Comparison of ENCODE assay signal across 16 cellular contexts in genomic region chr6:125927761-125928160, GRCh38. TPM values are rescaled to one million over a fixed set of nuclear protein-coding genes. Genes with fewer than 3 reads are reported as not detected.
DNase-seq lines count a peak whose midpoint lies in the region; ATAC-seq and TF ChIP-seq lines count a peak whose summit lies in the region.
"Had no signal": no experiment of that assay in that cellular context is flagged by ENCODE, and none has a peak within 500 bp of the region (broad histone marks: within the 10 kb centered on the region; RNA-seq: fewer than 3 reads in every experiment).

No MANE protein-coding gene starts in this region.

- peaks cover 81% of the 10 kb centered on the region for H3K36me3 Mint-ChIP-seq in activated T-cell treated with anti-CD3 and anti-CD28 coated beads, Interleukin-2, amount 50 U/mL, for 24 hours (ENCODE audit: low read depth)
- peaks cover 55% of the 10 kb centered on the region for H3K36me3 Mint-ChIP-seq in activated T-cell treated with anti-CD3 and anti-CD28 coated beads, Interleukin-2, amount 50 U/mL, for 4 hours (ENCODE audit: insufficient read depth)
- H3K36me3 Mint-ChIP-seq in stimulated activated naive B cell treated with anti-CD40 and anti-IgM and Interleukin-4, amounts not matched to agents 10 μg/mL and 1 μg/mL and 100 μg/mL, for 72 hours = peaks cover 26 to 45% of the 10 kb centered on the region in 2 donors

- ATAC-seq in activated T-cell treated with anti-CD3 and anti-CD28 coated beads, Interleukin-2, amount 50 U/mL, for 4 hours = no peak
- ATAC-seq in left lung = peak; percentile 8
- ATAC-seq in stimulated activated naive B cell treated with anti-CD40 and anti-IgM and Interleukin-4, amounts not matched to agents 10 μg/mL and 1 μg/mL and 100 μg/mL, for 72 hours (replicated peaks) = peak; percentile 23 to 27
- ATAC-seq in GM19463 (IDR thresholded peaks at IDR 0.05; ENCODE audit: unreplicated experiment) = no peak
- ATAC-seq: CD8-positive, alpha-beta T cell had no signal

- H3K4me1 ChIP-seq in left lung = peaks cover 5 to 29% of the 10 kb centered on the region in 2 donors

- peaks cover 0 to 80% of the 10 kb centered on the region in 2 donors for H3K36me3 ChIP-seq in left lung

- H3K27ac ChIP-seq in left lung = no peak overlapping the region

- H3K9me3 Mint-ChIP-seq in activated T-cell treated with anti-CD3 and anti-CD28 coated beads, Interleukin-2, amount 50 U/mL, for 24 hours = peaks cover 2% of the 10 kb centered on the region
- H3K9me3 Mint-ChIP-seq in activated T-cell treated with anti-CD3 and anti-CD28 coated beads, Interleukin-2, amount 50 U/mL, for 4 hours = no peaks in the 10 kb centered on the region
- H3K9me3 Mint-ChIP-seq in stimulated activated naive B cell treated with anti-CD40 and anti-IgM and Interleukin-4, amounts not matched to agents 10 μg/mL and 1 μg/mL and 100 μg/mL, for 72 hours = peaks cover 0 to 1% of the 10 kb centered on the region in 2 donors
- H3K9me3 Mint-ChIP-seq: CD8-positive, alpha-beta T cell; HFFc6 had no signal

- no peak overlapping the region for H3K4me3 ChIP-seq in NB4 (ENCODE audit: low read depth, low read length)
- no peak overlapping the region for H3K4me3 ChIP-seq in left lung

- no peak for DNase-seq in activated T-cell treated with anti-CD3 and anti-CD28 coated beads, Interleukin-2, amount 50 U/mL, for 24 hours
- no peak for DNase-seq in activated T-cell treated with anti-CD3 and anti-CD28 coated beads, Interleukin-2, amount 50 U/mL, for 4 hours
- DNase-seq in NB4 (ENCODE audit: low read depth) = peak; percentile 36
- DNase-seq in left lung = no peak
- DNase-seq in stimulated activated naive B cell treated with anti-CD40 and anti-IgM and Interleukin-4, amounts not matched to agents 10 μg/mL and 1 μg/mL and 100 μg/mL, for 72 hours = no peak
- no peak for DNase-seq in A172 (ENCODE audit: low spot score)
- no peak for DNase-seq in DMS114 treated with DMSO at 0.1 percent for 48 hours (lab: John Stamatoyannopoulos, UW; ENCODE audit: unreplicated experiment)
- DNase-seq: 8988T; CD8-positive, alpha-beta T cell; HFFc6; Karpas-422; NCI-H187 treated with DMSO at 0.1 percent for 48 hours; NCI-H2171 treated with DMSO at 0.1 percent for 48 hours; NCI-H510A; NCI-H82 had no signal

- TF ChIP-seq CTCF in NB4 (IDR thresholded peaks at IDR 0.05; ENCODE audit: low read depth, low read length) (no peak), left lung (IDR thresholded peaks at IDR 0.05) (no peak)

- H3K9me3 ChIP-seq in left lung = no peaks in the 10 kb centered on the region

- H3K27ac Mint-ChIP-seq in activated T-cell treated with anti-CD3 and anti-CD28 coated beads, Interleukin-2, amount 50 U/mL, for 24 hours = peak overlapping the region; percentile 17
- peak overlapping the region; percentile 52 for H3K27ac Mint-ChIP-seq in stimulated activated naive B cell treated with anti-CD40 and anti-IgM and Interleukin-4, amounts not matched to agents 10 μg/mL and 1 μg/mL and 100 μg/mL, for 72 hours
- H3K27ac Mint-ChIP-seq: CD8-positive, alpha-beta T cell; HFFc6 had no signal

- no peak overlapping the region for H3K4me3 Mint-ChIP-seq in activated T-cell treated with anti-CD3 and anti-CD28 coated beads, Interleukin-2, amount 50 U/mL, for 24 hours
- H3K4me3 Mint-ChIP-seq in activated T-cell treated with anti-CD3 and anti-CD28 coated beads, Interleukin-2, amount 50 U/mL, for 4 hours = no peak overlapping the region
- no peak overlapping the region for H3K4me3 Mint-ChIP-seq in stimulated activated naive B cell treated with anti-CD40 and anti-IgM and Interleukin-4, amounts not matched to agents 10 μg/mL and 1 μg/mL and 100 μg/mL, for 72 hours
- H3K4me3 Mint-ChIP-seq: CD8-positive, alpha-beta T cell; HFFc6 had no signal

- TF ChIP-seq POLR2A in NB4 (IDR thresholded peaks at IDR 0.05; ENCODE audit: extremely low read depth, insufficient read length) = no peak

- no peaks in the 10 kb centered on the region for H3K27me3 Mint-ChIP-seq in activated T-cell treated with anti-CD3 and anti-CD28 coated beads, Interleukin-2, amount 50 U/mL, for 24 hours
- H3K27me3 Mint-ChIP-seq in activated T-cell treated with anti-CD3 and anti-CD28 coated beads, Interleukin-2, amount 50 U/mL, for 4 hours (ENCODE audit: low read depth) = no peaks in the 10 kb centered on the region
- no peaks in the 10 kb centered on the region for H3K27me3 Mint-ChIP-seq in stimulated activated naive B cell treated with anti-CD40 and anti-IgM and Interleukin-4, amounts not matched to agents 10 μg/mL and 1 μg/mL and 100 μg/mL, for 72 hours

- intact Hi-C loops in left lung (cut with DNase I) = no loop called here

- H3K4me1 Mint-ChIP-seq in activated T-cell treated with anti-CD3 and anti-CD28 coated beads, Interleukin-2, amount 50 U/mL, for 24 hours (ENCODE audit: low read depth) = peaks cover 34% of the 10 kb centered on the region
- peaks cover 23% of the 10 kb centered on the region for H3K4me1 Mint-ChIP-seq in activated T-cell treated with anti-CD3 and anti-CD28 coated beads, Interleukin-2, amount 50 U/mL, for 4 hours (ENCODE audit: low read depth)
- peaks cover 4 to 8% of the 10 kb centered on the region in 2 donors for H3K4me1 Mint-ChIP-seq in stimulated activated naive B cell treated with anti-CD40 and anti-IgM and Interleukin-4, amounts not matched to agents 10 μg/mL and 1 μg/mL and 100 μg/mL, for 72 hours

- no peaks in the 10 kb centered on the region for H3K27me3 ChIP-seq in left lung

RNA-seq across cellular contexts. Expression of gene HINT3, which starts 28.8 kb away (rescaled TPM):
- 10 to 100 TPM; 12.8 to 13.9 (median 13.7) TPM for total RNA-seq in activated T-cell treated with anti-CD3 and anti-CD28 coated beads, Interleukin-2, amount 50 U/mL, for 4 hours
- 10 to 100 TPM; 23.8 to 29.7 TPM for total RNA-seq in left lung
- total RNA-seq in A172 (2014; rRNA removed; shearing (Covaris generic)) = 22.0 and 24.5 TPM in 2 replicates

RNA-seq across cellular contexts. Expression of gene TRMT11, which starts 58.6 kb away (rescaled TPM):
- 10 to 100 TPM; 26.9 to 30.1 (median 29.2) TPM for total RNA-seq in activated T-cell treated with anti-CD3 and anti-CD28 coated beads, Interleukin-2, amount 50 U/mL, for 4 hours
- total RNA-seq in left lung = 10 to 100 TPM; 17.2 to 22.2 TPM
- 41.2 and 49.2 TPM in 2 replicates for total RNA-seq in A172 (2014; rRNA removed; shearing (Covaris generic))

Comparison
In these comparisons a context has a peak if more than half of its experiments do, and no peak if none do; other contexts are left out.
1. ATAC-seq: peak in left lung (single experiment) and stimulated activated naive B cell treated with anti-CD40 and anti-IgM and Interleukin-4, amounts not matched to agents 10 μg/mL and 1 μg/mL and 100 μg/mL, for 72 hours (2 of 2); none in activated T-cell treated with anti-CD3 and anti-CD28 coated beads, Interleukin-2, amount 50 U/mL, for 4 hours (0 of 2) and GM19463 (single experiment).